22 cellular contexts compared by ENCODE assay signal in genomic region chr10:118405933-118406332, GRCh38.
A peak's percentile ranks its signal among the peaks of the same experiment; 100 is the strongest.
DNase-seq lines count a peak whose midpoint lies in the region; ATAC-seq, FAIRE-seq and TF ChIP-seq lines count a peak whose summit lies in the region.
"Had no signal": no experiment of that assay in that cellular context is flagged by ENCODE, and none has a peak within 500 bp of the region (broad histone marks: within the 10 kb centered on the region; RNA-seq: fewer than 3 reads in every experiment).

No MANE protein-coding gene starts in this region.

- H3K9me3 Mint-ChIP-seq in MCF 10A (ENCODE audit: unreplicated experiment), result no peaks in the 10 kb centered on the region

- no TSS peak for BruUV-seq in MCF 10A (replicated peaks; lab: Mats Ljungman, UMichigan)

- POLR2A ChIA-PET in MCF 10A (lab: Yijun Ruan, JAX), result interaction anchor here (0.7 to 1.3 kb wide), 4 partner anchors 10 to 975 kb away, joined by 3 to 4 read pairs (median 3); no protein-coding TSS in a partner anchor

- H3K36me3 Mint-ChIP-seq in MCF 10A (ENCODE audit: insufficient read depth, unreplicated experiment), result no peaks in the 10 kb centered on the region
- H3K36me3 Mint-ChIP-seq: CD14-positive monocyte had no signal

- H3K27me3 ChIP-seq in breast epithelium, result peaks cover 0 to 12% of the 10 kb centered on the region in 2 donors

- CTCF ChIA-PET in MCF 10A (lab: Yijun Ruan, JAX), result interaction anchor here (1.0 kb wide), 1 partner anchor 146 kb away, joined by 3 read pairs; no protein-coding TSS in a partner anchor

- TF ChIP-seq CTCF in MCF 10A (IDR thresholded peaks at IDR 0.05; ENCODE audit: unreplicated experiment) (no peak), breast epithelium (IDR thresholded peaks at IDR 0.05) (no peak), epithelial cell of esophagus (IDR thresholded peaks at IDR 0.05; ENCODE audit: insufficient read depth, low read depth, low read length, missing control alignments) (no peak)

- intact Hi-C loops in MCF 10A (cut with micrococcal nuclease), result no loop called here
- intact Hi-C loops in breast epithelium (cut with DNase I; ENCODE audit: low total_unique reads), result no loop called here

- H3K27ac Mint-ChIP-seq in MCF 10A (ENCODE audit: low read depth, unreplicated experiment), result no peak overlapping the region
- H3K27ac Mint-ChIP-seq: CD14-positive monocyte had no signal

- H3K4me3 ChIP-seq in breast epithelium (no peak overlapping the region), epithelial cell of esophagus (ENCODE audit: low read length) (no peak overlapping the region)
- H3K4me3 ChIP-seq: A549, GM12878, SJSA1 had no signal

- peaks cover 22% of the 10 kb centered on the region for H3K27me3 Mint-ChIP-seq in MCF 10A (ENCODE audit: insufficient read depth, unreplicated experiment)

- H3K36me3 ChIP-seq in breast epithelium, result no peaks in the 10 kb centered on the region
- H3K36me3 ChIP-seq: SJSA1 had no signal

- TF ChIP-seq POLR2A in breast epithelium (IDR thresholded peaks at IDR 0.05) (no peak), H54 (IDR thresholded peaks at IDR 0.05; ENCODE audit: low read depth, low read length) (no peak)

- DNase-seq in MCF 10A (ENCODE audit: unreplicated experiment) (peak; percentile 14), breast epithelium (ENCODE audit: low spot score in 2 of 2) (no peak), NCI-H69 (lab: John Stamatoyannopoulos, UW) (peak; percentile 40), epithelial cell of esophagus (ENCODE audit: low read depth) (peak; percentile 26), NCI-H524 (lab: John Stamatoyannopoulos, UW) (no peak), H54 (ENCODE audit: insufficient read length, low spot score) (no peak)
- DNase-seq: COR-L47, H7, IMR-90, Karpas-422, MM.1S, NCI-H1092 treated with DMSO at 0.1 percent for 48 hours, NCI-H1694, NCI-H2107, NCI-H446 treated with DMSO at 0.1 percent for 48 hours, NCI-H774, SW 1271 had no signal

- no peak for ATAC-seq in GM18858 (IDR thresholded peaks at IDR 0.05; ENCODE audit: unreplicated experiment)
- ATAC-seq: A549, GM12878 had no signal

- H3K27ac ChIP-seq in breast epithelium, result no peak overlapping the region
- H3K27ac ChIP-seq: A549, SJSA1 had no signal

- no peak for FAIRE-seq in H54 (lab: Jason Lieb, UNC)
- FAIRE-seq: A549, GM12878 had no signal

- no peaks in the 10 kb centered on the region for H3K4me1 ChIP-seq in breast epithelium
- H3K4me1 ChIP-seq: A549, SJSA1 had no signal

- H3K9me3 ChIP-seq in breast epithelium, result peaks cover 0 to 9% of the 10 kb centered on the region in 2 donors
- H3K9me3 ChIP-seq: SJSA1 had no signal

- peaks cover 11% of the 10 kb centered on the region for H3K4me1 Mint-ChIP-seq in MCF 10A (ENCODE audit: insufficient read depth, unreplicated experiment)
- H3K4me1 Mint-ChIP-seq: CD14-positive monocyte had no signal

- H3K4me3 Mint-ChIP-seq in MCF 10A (ENCODE audit: unreplicated experiment), result no peak overlapping the region
- H3K4me3 Mint-ChIP-seq: CD14-positive monocyte had no signal

Comparison
In these comparisons a context has a peak if more than half of its experiments do, and no peak if none do; other contexts are left out.
1. DNase-seq: peak in MCF 10A (single experiment), NCI-H69 (single experiment) and epithelial cell of esophagus (single experiment); none in breast epithelium (0 of 2), NCI-H524 (0 of 2) and H54 (single experiment).